In the genomic region with DNA sequence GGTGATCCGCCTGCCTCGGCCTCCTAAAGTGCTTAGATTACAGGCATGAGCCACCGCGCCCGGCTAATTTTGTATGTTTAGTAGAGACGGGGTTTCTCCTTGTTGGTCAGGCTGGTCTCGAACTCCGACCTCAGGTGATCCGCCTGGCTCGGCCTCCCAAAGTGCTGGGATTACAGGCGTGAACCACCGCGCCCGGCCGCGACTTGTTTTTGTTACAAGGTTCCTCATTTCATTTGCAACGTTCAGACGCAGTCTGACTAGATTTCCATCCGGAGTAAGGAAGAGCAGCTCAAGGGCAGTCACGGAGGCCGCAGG, we compare ENCODE assay signal across 8 cellular contexts. TPM values are rescaled to one million over a fixed set of nuclear protein-coding genes. Genes with fewer than 3 reads are reported as not detected.
DNase-seq lines count a peak whose midpoint lies in the region; ATAC-seq, FAIRE-seq and TF ChIP-seq lines count a peak whose summit lies in the region.
"Not testable (repeated sequence)": the region's sequence is repeated elsewhere in the genome, so short reads cannot be mapped to it uniquely, and the experiment has no call there.

No MANE protein-coding gene starts in this region.

- not testable (repeated sequence) for H4K20me1 ChIP-seq in endothelial cell of umbilical vein (replicated peaks; ENCODE audit: control insufficient read depth, extremely low read depth, insufficient read depth, low read length); keratinocyte (ENCODE audit: control insufficient read depth, extremely low read depth, insufficient read depth, low read length)

- H3K4me3 ChIP-seq in endothelial cell of umbilical vein (replicated peaks in 1 of 3; ENCODE audit: insufficient read depth in 1 of 3, low read depth in 1 of 3, low read length in 3 of 3) = peak overlapping the region; percentile 5 to 99 (median 97)
- peak overlapping the region; percentile 60 to 84 (median 66) for H3K4me3 ChIP-seq in keratinocyte (ENCODE audit: control insufficient read depth in 2 of 3, extremely low read depth in 1 of 3, insufficient read depth in 2 of 3, low read depth in 1 of 3, low read length in 3 of 3)
- peak overlapping the region; percentile 79 for H3K4me3 ChIP-seq in neuron (ENCODE audit: low read length)

- intact Hi-C loops in endothelial cell of umbilical vein (cut with micrococcal nuclease) = loop anchor here (1.0 to 10.0 kb wide), 4 partner anchors 14 to 945 kb away; partner anchors contain the start of genes STRIP1, TAF13 and WDR47

- not testable (repeated sequence) for H3K9me3 ChIP-seq in endothelial cell of umbilical vein (replicated peaks; ENCODE audit: control insufficient read depth, insufficient read depth, low read length); keratinocyte (ENCODE audit: control insufficient read depth, low read depth, low read length); neuron (ENCODE audit: low read length)

- H3K27ac ChIP-seq in endothelial cell of umbilical vein (ENCODE audit: insufficient read depth, low read depth, low read length) (peak overlapping the region; percentile 63), keratinocyte (ENCODE audit: control insufficient read depth, insufficient read depth, low read length) (peak overlapping the region; percentile 88), temporal lobe (ENCODE audit: low read depth, low read length) (peak overlapping the region; percentile 98)

- H3K27me3 Mint-ChIP-seq in IgD-negative memory B cell; activated naive CD8-positive, alpha-beta T cell treated with anti-CD3 and anti-CD28 coated beads, Interleukin-2, amount 50 U/mL, for 24 hours: not testable (repeated sequence)

- peak; percentile 64 for DNase-seq in CD1c-positive myeloid dendritic cell (ENCODE audit: extremely low spot score)
- peak; percentile 56 for DNase-seq in SKM-1 treated with dmso at 0.1 percent for 144 hours (lab: John Stamatoyannopoulos, UW; ENCODE audit: unreplicated experiment)
- DNase-seq in activated naive CD8-positive, alpha-beta T cell treated with anti-CD3 and anti-CD28 coated beads, Interleukin-2, amount 50 U/mL, for 24 hours; endothelial cell of umbilical vein (ENCODE audit: low read depth, low spot score); keratinocyte (ENCODE audit: low read depth, low spot score): not testable (repeated sequence)

- TF ChIP-seq CTCF in endothelial cell of umbilical vein (IDR thresholded peaks at IDR 0.05; ENCODE audit: extremely low read depth in 1 of 2, insufficient read depth in 1 of 2, low read depth in 1 of 2, low read length in 2 of 2); keratinocyte (optimal IDR thresholded peaks at IDR 0.05 in 1 of 3, IDR thresholded peaks at IDR 0.05 in 1 of 3, conservative IDR thresholded peaks at IDR 0.05 in 1 of 3; ENCODE audit: extremely low read depth in 1 of 3, insufficient read depth in 2 of 3, low read length in 3 of 3): not testable (repeated sequence)

- peak overlapping the region; percentile 93 to 98 (median 98) for H3K27ac Mint-ChIP-seq in IgD-negative memory B cell
- peak overlapping the region; percentile 91 for H3K27ac Mint-ChIP-seq in activated naive CD8-positive, alpha-beta T cell treated with anti-CD3 and anti-CD28 coated beads, Interleukin-2, amount 50 U/mL, for 24 hours

- H3K4me2 ChIP-seq in endothelial cell of umbilical vein (ENCODE audit: insufficient read depth, low read length) = peak overlapping the region; percentile 47
- H3K4me2 ChIP-seq in keratinocyte (ENCODE audit: control insufficient read depth, extremely low read depth, insufficient read depth, low read depth, low read length) = peak overlapping the region; percentile 93

- dilution Hi-C loops in endothelial cell of umbilical vein (cut with MboI; ENCODE audit: extremely low pct_ligation_motif_present, low sequenced_read_pairs); keratinocyte (cut with MboI; ENCODE audit: extremely low pct_ligation_motif_present, low sequenced_read_pairs): not testable (repeated sequence)

- peak overlapping the region; percentile 92 to 97 (median 94) for H3K4me3 Mint-ChIP-seq in IgD-negative memory B cell
- peak overlapping the region; percentile 92 for H3K4me3 Mint-ChIP-seq in activated naive CD8-positive, alpha-beta T cell treated with anti-CD3 and anti-CD28 coated beads, Interleukin-2, amount 50 U/mL, for 24 hours

- POLR2A ChIA-PET in endothelial cell of umbilical vein (lab: Charles Lee) = interaction anchor here (0.9 to 2.6 kb wide), 3 partner anchors 10 to 22 kb away, joined by 3 to 7 read pairs (median 6); partner anchors contain the start of gene TAF13

- H2AFZ ChIP-seq in endothelial cell of umbilical vein (ENCODE audit: low read depth, low read length) (peak overlapping the region; percentile 79), keratinocyte (ENCODE audit: control insufficient read depth, low read length) (peak overlapping the region; percentile 90), neuron (ENCODE audit: low read depth, low read length) (peak overlapping the region; percentile 93)

- H3K36me3 ChIP-seq in endothelial cell of umbilical vein (ENCODE audit: control insufficient read depth in 2 of 2, extremely low read depth in 1 of 2, insufficient read depth in 2 of 2, low read length in 2 of 2); keratinocyte (ENCODE audit: control insufficient read depth in 2 of 2, extremely low read depth in 1 of 2, insufficient read depth in 2 of 2, low read length in 2 of 2): not testable (repeated sequence)
- peaks cover 14% of the 10 kb centered on the region for H3K36me3 ChIP-seq in neuron (ENCODE audit: insufficient read depth, low read length)

- peaks cover 22% of the 10 kb centered on the region for H3K79me2 ChIP-seq in endothelial cell of umbilical vein (ENCODE audit: control insufficient read depth, insufficient read depth, low read length)
- H3K79me2 ChIP-seq in keratinocyte (ENCODE audit: control insufficient read depth, insufficient read depth, low read length) = peaks cover 23% of the 10 kb centered on the region

- H3K4me1 ChIP-seq in endothelial cell of umbilical vein (ENCODE audit: control insufficient read depth, extremely low read depth, insufficient read depth, low read length) = peaks cover 13% of the 10 kb centered on the region
- peaks cover 11% of the 10 kb centered on the region for H3K4me1 ChIP-seq in keratinocyte (ENCODE audit: control insufficient read depth, extremely low read depth, insufficient read depth, low read length)
- H3K4me1 ChIP-seq in neuron (ENCODE audit: insufficient read depth, low read length) = peaks cover 17% of the 10 kb centered on the region

- CTCF ChIA-PET in endothelial cell of umbilical vein (lab: Charles Lee) = interaction anchor here (0.9 to 3.0 kb wide), 6 partner anchors 10 to 74 kb away, joined by 3 to 35 read pairs (median 4); partner anchors contain the start of genes ELAPOR1, TAF13 and WDR47

- ATAC-seq in activated naive CD8-positive, alpha-beta T cell treated with anti-CD3 and anti-CD28 coated beads, Interleukin-2, amount 50 U/mL, for 24 hours = not testable (repeated sequence)

- H3K36me3 Mint-ChIP-seq in IgD-negative memory B cell = not testable (repeated sequence)
- peaks cover 20% of the 10 kb centered on the region for H3K36me3 Mint-ChIP-seq in activated naive CD8-positive, alpha-beta T cell treated with anti-CD3 and anti-CD28 coated beads, Interleukin-2, amount 50 U/mL, for 24 hours (ENCODE audit: low read depth)

- not testable (repeated sequence) for FAIRE-seq in endothelial cell of umbilical vein (lab: Jason Lieb, UNC); keratinocyte (lab: Jason Lieb, UNC)

- H3K27me3 ChIP-seq in endothelial cell of umbilical vein (ENCODE audit: control insufficient read depth in 2 of 2, insufficient read depth in 2 of 2, low read length in 2 of 2); keratinocyte (ENCODE audit: control insufficient read depth, extremely low read depth, insufficient read depth, low read length); neuron (ENCODE audit: insufficient read depth, low read length): not testable (repeated sequence)

- H3K4me1 Mint-ChIP-seq in IgD-negative memory B cell = peaks cover 21 to 31% (median 30%) of the 10 kb centered on the region in 3 donors
- H3K4me1 Mint-ChIP-seq in activated naive CD8-positive, alpha-beta T cell treated with anti-CD3 and anti-CD28 coated beads, Interleukin-2, amount 50 U/mL, for 24 hours = peaks cover 30% of the 10 kb centered on the region

- TF ChIP-seq POLR2A in endothelial cell of umbilical vein (IDR thresholded peaks at IDR 0.05; ENCODE audit: low read depth, low read length) = not testable (repeated sequence)

- peak overlapping the region; percentile 91 for H3K9ac ChIP-seq in endothelial cell of umbilical vein (replicated peaks; ENCODE audit: extremely low read depth, insufficient read depth, low read length)
- H3K9ac ChIP-seq in keratinocyte (ENCODE audit: control insufficient read depth, extremely low read depth, insufficient read depth, low read length) = peak overlapping the region; percentile 87

- H3K9me1 ChIP-seq in endothelial cell of umbilical vein (replicated peaks; ENCODE audit: control insufficient read depth, extremely low read depth, insufficient read depth, low read length); keratinocyte (ENCODE audit: control insufficient read depth, extremely low read depth, insufficient read depth, low read length): not testable (repeated sequence)

- not testable (repeated sequence) for H3K9me3 Mint-ChIP-seq in IgD-negative memory B cell; activated naive CD8-positive, alpha-beta T cell treated with anti-CD3 and anti-CD28 coated beads, Interleukin-2, amount 50 U/mL, for 24 hours

- TSS peak; percentile 67 for BruUV-seq in endothelial cell of umbilical vein (replicated peaks; lab: Mats Ljungman, UMichigan)

RNA-seq across cellular contexts. Expression of gene TMEM167B, which starts 0.5 kb away (rescaled TPM):
- polyA plus RNA-seq in IgD-negative memory B cell (34.8 TPM), endothelial cell of umbilical vein (6.2 and 6.7 TPM in 2 replicates), keratinocyte (13.6 to 15.9 TPM (median 15.7 TPM) in 3 replicates)
- total RNA-seq in endothelial cell of umbilical vein (19.9 and 21.1 TPM in 2 replicates), temporal lobe (35.2 TPM)
- polyA plus RNA-seq in endothelial cell of umbilical vein (2011; cell fraction: cytosol; rRNA removed) = 12.4 and 12.6 TPM in 2 replicates
- polyA plus RNA-seq in endothelial cell of umbilical vein (2011; cell fraction: nucleus; rRNA removed) = 7.4 TPM in 2 replicates
- 24.1 and 25.6 TPM in 2 replicates for polyA plus RNA-seq in endothelial cell of umbilical vein (2012)
- polyA minus RNA-seq in endothelial cell of umbilical vein (9.5 and 11.3 TPM in 2 replicates), keratinocyte (1.6 to 7.2 TPM (median 5.6 TPM) in 3 replicates)
- polyA minus RNA-seq in endothelial cell of umbilical vein (2011; cell fraction: cytosol; rRNA and poly(A)+ RNA removed) = 6.6 TPM
- 6.6 and 7.4 TPM in 2 replicates for polyA minus RNA-seq in endothelial cell of umbilical vein (2011; cell fraction: nucleus; rRNA and poly(A)+ RNA removed)
- 12.9 TPM for polyA plus RNA-seq in keratinocyte (2011; ENCODE audit: low read depth)
- polyA plus RNA-seq in keratinocyte (2011; cell fraction: cytosol; rRNA removed) = 14.8 and 21.7 TPM in 2 replicates
- 11.4 and 12.2 TPM in 2 replicates for polyA plus RNA-seq in keratinocyte (2011; cell fraction: nucleus; rRNA removed)
- polyA plus RNA-seq in keratinocyte (2012; ENCODE audit: low replicate concordance) = 18.9 and 27.1 TPM in 2 replicates
- 9.6 TPM for polyA minus RNA-seq in keratinocyte (2011; cell fraction: cytosol; rRNA and poly(A)+ RNA removed)
- 4.1 and 7.2 TPM in 2 replicates for polyA minus RNA-seq in keratinocyte (2011; cell fraction: nucleus; rRNA and poly(A)+ RNA removed)

RNA-seq across cellular contexts. Expression of gene TAF13, which starts 14.3 kb away (rescaled TPM):
- polyA plus RNA-seq in IgD-negative memory B cell = 2.7 TPM
- 42.3 and 54.9 TPM in 2 replicates for total RNA-seq in endothelial cell of umbilical vein
- 9.6 and 14.8 TPM in 2 replicates for polyA plus RNA-seq in endothelial cell of umbilical vein
- 21.4 and 22.6 TPM in 2 replicates for polyA plus RNA-seq in endothelial cell of umbilical vein (2011; cell fraction: cytosol; rRNA removed)
- polyA plus RNA-seq in endothelial cell of umbilical vein (2011; cell fraction: nucleus; rRNA removed) = 7.2 and 14.3 TPM in 2 replicates
- 49.4 and 85.8 TPM in 2 replicates for polyA plus RNA-seq in endothelial cell of umbilical vein (2012)
- 15.8 and 19.6 TPM in 2 replicates for polyA minus RNA-seq in endothelial cell of umbilical vein
- 25.0 TPM for polyA minus RNA-seq in endothelial cell of umbilical vein (2011; cell fraction: cytosol; rRNA and poly(A)+ RNA removed)
- 8.0 and 11.2 TPM in 2 replicates for polyA minus RNA-seq in endothelial cell of umbilical vein (2011; cell fraction: nucleus; rRNA and poly(A)+ RNA removed)
- 73.6 to 151 TPM (median 89.7 TPM) in 3 replicates for polyA plus RNA-seq in keratinocyte
- polyA plus RNA-seq in keratinocyte (2011; ENCODE audit: low read depth) = 92.6 TPM
- 110 and 195 TPM in 2 replicates for polyA plus RNA-seq in keratinocyte (2011; cell fraction: cytosol; rRNA removed)
- polyA plus RNA-seq in keratinocyte (2011; cell fraction: nucleus; rRNA removed) = 40.9 and 75.6 TPM in 2 replicates
- 117 and 146 TPM in 2 replicates for polyA plus RNA-seq in keratinocyte (2012; ENCODE audit: low replicate concordance)
- polyA minus RNA-seq in keratinocyte = 5.0 to 54.0 TPM (median 21.2 TPM) in 3 replicates
- 72.1 TPM for polyA minus RNA-seq in keratinocyte (2011; cell fraction: cytosol; rRNA and poly(A)+ RNA removed)
- polyA minus RNA-seq in keratinocyte (2011; cell fraction: nucleus; rRNA and poly(A)+ RNA removed) = 19.4 and 44.3 TPM in 2 replicates
- 42.5 TPM for total RNA-seq in temporal lobe

RNA-seq across cellular contexts. Expression of gene ELAPOR1, which starts 23.9 kb away (rescaled TPM):
- 1.0 TPM for polyA plus RNA-seq in IgD-negative memory B cell
- total RNA-seq in endothelial cell of umbilical vein = 1.0 and 1.1 TPM in 2 replicates
- polyA plus RNA-seq in endothelial cell of umbilical vein = 0.92 and 1.1 TPM in 2 replicates
- polyA plus RNA-seq in endothelial cell of umbilical vein (2011; cell fraction: cytosol; rRNA removed) = 1.0 and 1.1 TPM in 2 replicates
- 1.3 TPM in 2 replicates for polyA plus RNA-seq in endothelial cell of umbilical vein (2011; cell fraction: nucleus; rRNA removed)
- 0.48 and 1.3 TPM in 2 replicates for polyA plus RNA-seq in endothelial cell of umbilical vein (2012)
- 0.97 and 1.1 TPM in 2 replicates for polyA minus RNA-seq in endothelial cell of umbilical vein
- 1.6 TPM for polyA minus RNA-seq in endothelial cell of umbilical vein (2011; cell fraction: cytosol; rRNA and poly(A)+ RNA removed)
- polyA minus RNA-seq in endothelial cell of umbilical vein (2011; cell fraction: nucleus; rRNA and poly(A)+ RNA removed) = 0.87 and 1.3 TPM in 2 replicates
- polyA plus RNA-seq in keratinocyte = 0.21 to 0.36 TPM (median 0.24 TPM) in 3 replicates
- 0.04 TPM for polyA plus RNA-seq in keratinocyte (2011; ENCODE audit: low read depth)
- polyA plus RNA-seq in keratinocyte (2011; cell fraction: cytosol; rRNA removed) = 0.14 and 0.19 TPM in 2 replicates
- polyA plus RNA-seq in keratinocyte (2011; cell fraction: nucleus; rRNA removed) = 0.25 and 0.29 TPM in 2 replicates
- polyA plus RNA-seq in keratinocyte (2012; ENCODE audit: low replicate concordance) = 0.07 and 0.24 TPM in 2 replicates
- 0.16 to 0.86 TPM (median 0.20 TPM) in 3 replicates for polyA minus RNA-seq in keratinocyte
- not detected for polyA minus RNA-seq in keratinocyte (2011; cell fraction: cytosol; rRNA and poly(A)+ RNA removed)
- polyA minus RNA-seq in keratinocyte (2011; cell fraction: nucleus; rRNA and poly(A)+ RNA removed) = 0.11 and 0.31 TPM in 2 replicates
- 15.0 TPM for total RNA-seq in temporal lobe

RNA-seq across cellular contexts. Expression of gene WDR47, which starts 48.2 kb away (rescaled TPM):
- polyA plus RNA-seq in IgD-negative memory B cell (3.7 TPM), endothelial cell of umbilical vein (7.5 and 9.1 TPM in 2 replicates), keratinocyte (32.8 to 54.7 TPM (median 54.2 TPM) in 3 replicates)
- total RNA-seq in endothelial cell of umbilical vein (18.2 and 19.0 TPM in 2 replicates), temporal lobe (211 TPM)
- 8.8 and 9.4 TPM in 2 replicates for polyA plus RNA-seq in endothelial cell of umbilical vein (2011; cell fraction: cytosol; rRNA removed)
- 25.5 and 32.0 TPM in 2 replicates for polyA plus RNA-seq in endothelial cell of umbilical vein (2011; cell fraction: nucleus; rRNA removed)
- polyA plus RNA-seq in endothelial cell of umbilical vein (2012) = 15.0 and 15.4 TPM in 2 replicates
- polyA minus RNA-seq in endothelial cell of umbilical vein (16.8 and 19.7 TPM in 2 replicates), keratinocyte (12.4 to 69.0 TPM (median 54.8 TPM) in 3 replicates)
- polyA minus RNA-seq in endothelial cell of umbilical vein (2011; cell fraction: cytosol; rRNA and poly(A)+ RNA removed) = 9.1 TPM
- polyA minus RNA-seq in endothelial cell of umbilical vein (2011; cell fraction: nucleus; rRNA and poly(A)+ RNA removed) = 17.6 and 19.8 TPM in 2 replicates
- polyA plus RNA-seq in keratinocyte (2011; ENCODE audit: low read depth) = 37.5 TPM
- polyA plus RNA-seq in keratinocyte (2011; cell fraction: cytosol; rRNA removed) = 28.9 and 58.9 TPM in 2 replicates
- 69.8 and 89.9 TPM in 2 replicates for polyA plus RNA-seq in keratinocyte (2011; cell fraction: nucleus; rRNA removed)
- 24.7 and 25.9 TPM in 2 replicates for polyA plus RNA-seq in keratinocyte (2012; ENCODE audit: low replicate concordance)
- polyA minus RNA-seq in keratinocyte (2011; cell fraction: cytosol; rRNA and poly(A)+ RNA removed) = 54.5 TPM
- 54.8 and 87.1 TPM in 2 replicates for polyA minus RNA-seq in keratinocyte (2011; cell fraction: nucleus; rRNA and poly(A)+ RNA removed)
